1 cellular context compared by ENCODE assay signal in the genomic region with DNA sequence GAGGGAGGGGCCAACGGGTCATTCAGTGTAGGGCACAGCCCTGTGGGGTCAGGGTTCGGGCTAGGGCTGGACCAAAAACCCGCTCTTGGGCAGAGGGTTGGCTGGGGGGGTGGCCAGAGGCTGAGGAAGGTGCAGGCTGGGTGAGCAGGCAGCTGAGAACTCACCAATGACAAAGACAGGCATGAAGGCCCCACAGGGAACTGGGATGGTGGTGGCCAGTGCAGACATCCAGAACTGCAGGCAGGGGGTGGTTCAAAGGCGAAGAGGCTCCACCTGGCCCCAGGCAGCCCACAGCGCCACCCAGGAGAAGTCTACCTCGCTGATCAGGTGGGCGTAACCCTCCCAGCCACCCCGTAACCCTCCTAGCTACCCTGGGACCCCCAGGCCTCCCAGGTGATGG.
TF ChIP-seq lines count a peak whose summit lies in the region.

No MANE protein-coding gene starts in this region.

TF ChIP-seq in GM12878, 131 proteins besides CTCF, POLR2A, EP300 and RAD21:
- TF ChIP-seq IRF3 (IDR thresholded peaks at IDR 0.05) = no peak
- TF ChIP-seq SIX5 (IDR thresholded peaks at IDR 0.05; ENCODE audit: low read depth, low read length, severe bottlenecking) = no peak
- no peak for TF ChIP-seq YY1 (IDR thresholded peaks at IDR 0.05; ENCODE audit: low read depth, low read length)
- TF ChIP-seq SREBF2 (IDR thresholded peaks at IDR 0.05; ENCODE audit: low read length) = no peak
- TF ChIP-seq, protein P1, sequence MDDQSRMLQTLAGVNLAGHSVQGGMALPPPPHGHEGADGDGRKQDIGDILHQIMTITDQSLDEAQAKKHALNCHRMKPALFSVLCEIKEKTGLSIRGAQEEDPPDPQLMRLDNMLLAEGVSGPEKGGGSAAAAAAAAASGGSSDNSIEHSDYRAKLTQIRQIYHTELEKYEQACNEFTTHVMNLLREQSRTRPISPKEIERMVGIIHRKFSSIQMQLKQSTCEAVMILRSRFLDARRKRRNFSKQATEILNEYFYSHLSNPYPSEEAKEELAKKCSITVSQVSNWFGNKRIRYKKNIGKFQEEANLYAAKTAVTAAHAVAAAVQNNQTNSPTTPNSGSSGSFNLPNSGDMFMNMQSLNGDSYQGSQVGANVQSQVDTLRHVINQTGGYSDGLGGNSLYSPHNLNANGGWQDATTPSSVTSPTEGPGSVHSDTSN (IDR thresholded peaks at IDR 0.05; ENCODE audit: insufficient replicate concordance, low read depth, low read length) = no peak
- TF ChIP-seq CBFB (IDR thresholded peaks at IDR 0.05; ENCODE audit: low read depth) = no peak
- TF ChIP-seq, protein P2, sequence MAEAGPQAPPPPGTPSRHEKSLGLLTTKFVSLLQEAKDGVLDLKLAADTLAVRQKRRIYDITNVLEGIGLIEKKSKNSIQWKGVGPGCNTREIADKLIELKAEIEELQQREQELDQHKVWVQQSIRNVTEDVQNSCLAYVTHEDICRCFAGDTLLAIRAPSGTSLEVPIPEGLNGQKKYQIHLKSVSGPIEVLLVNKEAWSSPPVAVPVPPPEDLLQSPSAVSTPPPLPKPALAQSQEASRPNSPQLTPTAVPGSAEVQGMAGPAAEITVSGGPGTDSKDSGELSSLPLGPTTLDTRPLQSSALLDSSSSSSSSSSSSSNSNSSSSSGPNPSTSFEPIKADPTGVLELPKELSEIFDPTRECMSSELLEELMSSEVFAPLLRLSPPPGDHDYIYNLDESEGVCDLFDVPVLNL (IDR thresholded peaks at IDR 0.05; ENCODE audit: low read depth, low read length) = no peak
- no peak for TF ChIP-seq EZH2 (IDR thresholded peaks at IDR 0.05; ENCODE audit: borderline replicate concordance, control insufficient read depth, low read depth, low read length)
- TF ChIP-seq MYC (IDR thresholded peaks at IDR 0.05; ENCODE audit: insufficient read depth, insufficient read length, insufficient replicate concordance, low read length, severe bottlenecking) = no peak
- TF ChIP-seq ZNF592 (IDR thresholded peaks at IDR 0.05) = no peak
- TF ChIP-seq MEF2B (IDR thresholded peaks at IDR 0.05; ENCODE audit: partially characterized antibody, poor library complexity, severe bottlenecking) = no peak
- no peak for TF ChIP-seq RAD51 (IDR thresholded peaks at IDR 0.05)
- TF ChIP-seq ZBED1 (IDR thresholded peaks at IDR 0.05; ENCODE audit: borderline replicate concordance) = no peak
- no peak for TF ChIP-seq SMAD1 (IDR thresholded peaks at IDR 0.05; ENCODE audit: low read depth, partially characterized antibody)
- no peak for TF ChIP-seq EED (IDR thresholded peaks at IDR 0.05; ENCODE audit: low read depth)
